1 cellular context compared by ENCODE assay signal in genomic region chr21:34075760-34076159, GRCh38.
TF ChIP-seq lines count a peak whose summit lies in the region.

No MANE protein-coding gene starts in this region.

TF ChIP-seq in WTC11, 78 proteins besides CTCF, POLR2A, EP300 and RAD21 (continued from another document):
- TF ChIP-seq, protein P1, sequence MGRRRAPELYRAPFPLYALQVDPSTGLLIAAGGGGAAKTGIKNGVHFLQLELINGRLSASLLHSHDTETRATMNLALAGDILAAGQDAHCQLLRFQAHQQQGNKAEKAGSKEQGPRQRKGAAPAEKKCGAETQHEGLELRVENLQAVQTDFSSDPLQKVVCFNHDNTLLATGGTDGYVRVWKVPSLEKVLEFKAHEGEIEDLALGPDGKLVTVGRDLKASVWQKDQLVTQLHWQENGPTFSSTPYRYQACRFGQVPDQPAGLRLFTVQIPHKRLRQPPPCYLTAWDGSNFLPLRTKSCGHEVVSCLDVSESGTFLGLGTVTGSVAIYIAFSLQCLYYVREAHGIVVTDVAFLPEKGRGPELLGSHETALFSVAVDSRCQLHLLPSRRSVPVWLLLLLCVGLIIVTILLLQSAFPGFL (CRISPR knock-in tag; IDR thresholded peaks at IDR 0.05; ENCODE audit: borderline replicate concordance) = no peak
- TF ChIP-seq JUN (CRISPR knock-in tag; IDR thresholded peaks at IDR 0.05) (no peak), ZNF138 (CRISPR knock-in tag; conservative IDR thresholded peaks at IDR 0.05) (no peak), ZNF423 (CRISPR knock-in tag; IDR thresholded peaks at IDR 0.05) (no peak), MXD4 (CRISPR knock-in tag; IDR thresholded peaks at IDR 0.05; ENCODE audit: borderline replicate concordance) (no peak)
